ENCODE assay signal across 1 cellular context in the genomic region with DNA sequence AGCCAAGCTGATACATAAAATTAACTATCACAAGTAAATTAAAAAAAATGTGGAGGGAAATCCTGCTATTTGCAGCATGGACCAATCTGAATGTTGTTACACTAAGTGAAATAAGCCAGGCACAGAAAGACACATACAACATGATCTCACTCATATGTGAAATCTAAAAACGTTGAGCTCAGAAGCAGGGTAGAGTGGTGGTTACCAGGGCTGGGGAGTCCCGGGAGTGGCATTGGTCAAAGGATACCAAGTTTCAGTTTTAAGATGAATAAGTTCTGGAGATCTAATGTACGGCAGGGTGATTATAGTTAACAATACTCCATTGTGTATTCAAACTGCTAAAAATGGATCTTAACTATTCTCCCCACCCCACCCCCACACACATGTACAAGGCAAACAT.
TF ChIP-seq lines count a peak whose summit lies in the region.

No MANE protein-coding gene starts in this region.

TF ChIP-seq in HepG2, 621 proteins besides CTCF, POLR2A, EP300 and RAD21 (continued from another document):
- TF ChIP-seq, protein P1, sequence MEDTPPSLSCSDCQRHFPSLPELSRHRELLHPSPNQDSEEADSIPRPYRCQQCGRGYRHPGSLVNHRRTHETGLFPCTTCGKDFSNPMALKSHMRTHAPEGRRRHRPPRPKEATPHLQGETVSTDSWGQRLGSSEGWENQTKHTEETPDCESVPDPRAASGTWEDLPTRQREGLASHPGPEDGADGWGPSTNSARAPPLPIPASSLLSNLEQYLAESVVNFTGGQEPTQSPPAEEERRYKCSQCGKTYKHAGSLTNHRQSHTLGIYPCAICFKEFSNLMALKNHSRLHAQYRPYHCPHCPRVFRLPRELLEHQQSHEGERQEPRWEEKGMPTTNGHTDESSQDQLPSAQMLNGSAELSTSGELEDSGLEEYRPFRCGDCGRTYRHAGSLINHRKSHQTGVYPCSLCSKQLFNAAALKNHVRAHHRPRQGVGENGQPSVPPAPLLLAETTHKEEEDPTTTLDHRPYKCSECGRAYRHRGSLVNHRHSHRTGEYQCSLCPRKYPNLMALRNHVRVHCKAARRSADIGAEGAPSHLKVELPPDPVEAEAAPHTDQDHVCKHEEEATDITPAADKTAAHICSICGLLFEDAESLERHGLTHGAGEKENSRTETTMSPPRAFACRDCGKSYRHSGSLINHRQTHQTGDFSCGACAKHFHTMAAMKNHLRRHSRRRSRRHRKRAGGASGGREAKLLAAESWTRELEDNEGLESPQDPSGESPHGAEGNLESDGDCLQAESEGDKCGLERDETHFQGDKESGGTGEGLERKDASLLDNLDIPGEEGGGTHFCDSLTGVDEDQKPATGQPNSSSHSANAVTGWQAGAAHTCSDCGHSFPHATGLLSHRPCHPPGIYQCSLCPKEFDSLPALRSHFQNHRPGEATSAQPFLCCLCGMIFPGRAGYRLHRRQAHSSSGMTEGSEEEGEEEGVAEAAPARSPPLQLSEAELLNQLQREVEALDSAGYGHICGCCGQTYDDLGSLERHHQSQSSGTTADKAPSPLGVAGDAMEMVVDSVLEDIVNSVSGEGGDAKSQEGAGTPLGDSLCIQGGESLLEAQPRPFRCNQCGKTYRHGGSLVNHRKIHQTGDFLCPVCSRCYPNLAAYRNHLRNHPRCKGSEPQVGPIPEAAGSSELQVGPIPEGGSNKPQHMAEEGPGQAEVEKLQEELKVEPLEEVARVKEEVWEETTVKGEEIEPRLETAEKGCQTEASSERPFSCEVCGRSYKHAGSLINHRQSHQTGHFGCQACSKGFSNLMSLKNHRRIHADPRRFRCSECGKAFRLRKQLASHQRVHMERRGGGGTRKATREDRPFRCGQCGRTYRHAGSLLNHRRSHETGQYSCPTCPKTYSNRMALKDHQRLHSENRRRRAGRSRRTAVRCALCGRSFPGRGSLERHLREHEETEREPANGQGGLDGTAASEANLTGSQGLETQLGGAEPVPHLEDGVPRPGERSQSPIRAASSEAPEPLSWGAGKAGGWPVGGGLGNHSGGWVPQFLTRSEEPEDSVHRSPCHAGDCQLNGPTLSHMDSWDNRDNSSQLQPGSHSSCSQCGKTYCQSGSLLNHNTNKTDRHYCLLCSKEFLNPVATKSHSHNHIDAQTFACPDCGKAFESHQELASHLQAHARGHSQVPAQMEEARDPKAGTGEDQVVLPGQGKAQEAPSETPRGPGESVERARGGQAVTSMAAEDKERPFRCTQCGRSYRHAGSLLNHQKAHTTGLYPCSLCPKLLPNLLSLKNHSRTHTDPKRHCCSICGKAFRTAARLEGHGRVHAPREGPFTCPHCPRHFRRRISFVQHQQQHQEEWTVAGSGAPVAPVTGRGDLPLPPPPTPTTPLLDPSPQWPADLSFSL (CRISPR knock-in tag; IDR thresholded peaks at IDR 0.05), result no peak
